In genomic region chr3:127815641-127816605, GRCh38 we compare ENCODE assay signal across 2 cellular contexts.
TF ChIP-seq lines count a peak whose summit lies in the region.

No MANE protein-coding gene starts in this region.

TF ChIP-seq in liver, 16 proteins besides CTCF, POLR2A, EP300 and RAD21 (continued from another document):
- no peak for TF ChIP-seq FOXA1 (IDR thresholded peaks at IDR 0.05)
- TF ChIP-seq REST (IDR thresholded peaks at IDR 0.05): no peak
- TF ChIP-seq GABPA (IDR thresholded peaks at IDR 0.05 in 1 of 2, conservative IDR thresholded peaks at IDR 0.05 in 1 of 2): no peak
- no peak for TF ChIP-seq JUND (IDR thresholded peaks at IDR 0.05)
- no peak for TF ChIP-seq RXRA (IDR thresholded peaks at IDR 0.05)
- TF ChIP-seq SP1 (IDR thresholded peaks at IDR 0.05): no peak
- no peak for TF ChIP-seq ZBTB33 (IDR thresholded peaks at IDR 0.05)

TF ChIP-seq in HepG2, 621 proteins besides CTCF, POLR2A, EP300 and RAD21 (continued from another document):
- TF ChIP-seq SNAPC5 (CRISPR knock-in tag; IDR thresholded peaks at IDR 0.05; ENCODE audit: borderline replicate concordance) (no peak), ADNP (CRISPR knock-in tag; IDR thresholded peaks at IDR 0.05) (no peak), NCOA2 (CRISPR knock-in tag; IDR thresholded peaks at IDR 0.05) (no peak), MIXL1 (CRISPR knock-in tag; IDR thresholded peaks at IDR 0.05) (no peak), EED (CRISPR knock-in tag; IDR thresholded peaks at IDR 0.05) (no peak), ZNF431 (CRISPR knock-in tag; IDR thresholded peaks at IDR 0.05; ENCODE audit: borderline replicate concordance, low read depth) (no peak), HCFC1 (IDR thresholded peaks at IDR 0.05; ENCODE audit: low read depth, low read length) (no peak), GTF3A (CRISPR knock-in tag; conservative IDR thresholded peaks at IDR 0.05) (no peak), PHF21A (CRISPR knock-in tag; IDR thresholded peaks at IDR 0.05) (no peak)
- TF ChIP-seq, protein P1, sequence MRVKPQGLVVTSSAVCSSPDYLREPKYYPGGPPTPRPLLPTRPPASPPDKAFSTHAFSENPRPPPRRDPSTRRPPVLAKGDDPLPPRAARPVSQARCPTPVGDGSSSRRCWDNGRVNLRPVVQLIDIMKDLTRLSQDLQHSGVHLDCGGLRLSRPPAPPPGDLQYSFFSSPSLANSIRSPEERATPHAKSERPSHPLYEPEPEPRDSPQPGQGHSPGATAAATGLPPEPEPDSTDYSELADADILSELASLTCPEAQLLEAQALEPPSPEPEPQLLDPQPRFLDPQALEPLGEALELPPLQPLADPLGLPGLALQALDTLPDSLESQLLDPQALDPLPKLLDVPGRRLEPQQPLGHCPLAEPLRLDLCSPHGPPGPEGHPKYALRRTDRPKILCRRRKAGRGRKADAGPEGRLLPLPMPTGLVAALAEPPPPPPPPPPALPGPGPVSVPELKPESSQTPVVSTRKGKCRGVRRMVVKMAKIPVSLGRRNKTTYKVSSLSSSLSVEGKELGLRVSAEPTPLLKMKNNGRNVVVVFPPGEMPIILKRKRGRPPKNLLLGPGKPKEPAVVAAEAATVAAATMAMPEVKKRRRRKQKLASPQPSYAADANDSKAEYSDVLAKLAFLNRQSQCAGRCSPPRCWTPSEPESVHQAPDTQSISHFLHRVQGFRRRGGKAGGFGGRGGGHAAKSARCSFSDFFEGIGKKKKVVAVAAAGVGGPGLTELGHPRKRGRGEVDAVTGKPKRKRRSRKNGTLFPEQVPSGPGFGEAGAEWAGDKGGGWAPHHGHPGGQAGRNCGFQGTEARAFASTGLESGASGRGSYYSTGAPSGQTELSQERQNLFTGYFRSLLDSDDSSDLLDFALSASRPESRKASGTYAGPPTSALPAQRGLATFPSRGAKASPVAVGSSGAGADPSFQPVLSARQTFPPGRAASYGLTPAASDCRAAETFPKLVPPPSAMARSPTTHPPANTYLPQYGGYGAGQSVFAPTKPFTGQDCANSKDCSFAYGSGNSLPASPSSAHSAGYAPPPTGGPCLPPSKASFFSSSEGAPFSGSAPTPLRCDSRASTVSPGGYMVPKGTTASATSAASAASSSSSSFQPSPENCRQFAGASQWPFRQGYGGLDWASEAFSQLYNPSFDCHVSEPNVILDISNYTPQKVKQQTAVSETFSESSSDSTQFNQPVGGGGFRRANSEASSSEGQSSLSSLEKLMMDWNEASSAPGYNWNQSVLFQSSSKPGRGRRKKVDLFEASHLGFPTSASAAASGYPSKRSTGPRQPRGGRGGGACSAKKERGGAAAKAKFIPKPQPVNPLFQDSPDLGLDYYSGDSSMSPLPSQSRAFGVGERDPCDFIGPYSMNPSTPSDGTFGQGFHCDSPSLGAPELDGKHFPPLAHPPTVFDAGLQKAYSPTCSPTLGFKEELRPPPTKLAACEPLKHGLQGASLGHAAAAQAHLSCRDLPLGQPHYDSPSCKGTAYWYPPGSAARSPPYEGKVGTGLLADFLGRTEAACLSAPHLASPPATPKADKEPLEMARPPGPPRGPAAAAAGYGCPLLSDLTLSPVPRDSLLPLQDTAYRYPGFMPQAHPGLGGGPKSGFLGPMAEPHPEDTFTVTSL (CRISPR knock-in tag; IDR thresholded peaks at IDR 0.05; ENCODE audit: borderline replicate concordance): no peak
- TF ChIP-seq, protein P2, sequence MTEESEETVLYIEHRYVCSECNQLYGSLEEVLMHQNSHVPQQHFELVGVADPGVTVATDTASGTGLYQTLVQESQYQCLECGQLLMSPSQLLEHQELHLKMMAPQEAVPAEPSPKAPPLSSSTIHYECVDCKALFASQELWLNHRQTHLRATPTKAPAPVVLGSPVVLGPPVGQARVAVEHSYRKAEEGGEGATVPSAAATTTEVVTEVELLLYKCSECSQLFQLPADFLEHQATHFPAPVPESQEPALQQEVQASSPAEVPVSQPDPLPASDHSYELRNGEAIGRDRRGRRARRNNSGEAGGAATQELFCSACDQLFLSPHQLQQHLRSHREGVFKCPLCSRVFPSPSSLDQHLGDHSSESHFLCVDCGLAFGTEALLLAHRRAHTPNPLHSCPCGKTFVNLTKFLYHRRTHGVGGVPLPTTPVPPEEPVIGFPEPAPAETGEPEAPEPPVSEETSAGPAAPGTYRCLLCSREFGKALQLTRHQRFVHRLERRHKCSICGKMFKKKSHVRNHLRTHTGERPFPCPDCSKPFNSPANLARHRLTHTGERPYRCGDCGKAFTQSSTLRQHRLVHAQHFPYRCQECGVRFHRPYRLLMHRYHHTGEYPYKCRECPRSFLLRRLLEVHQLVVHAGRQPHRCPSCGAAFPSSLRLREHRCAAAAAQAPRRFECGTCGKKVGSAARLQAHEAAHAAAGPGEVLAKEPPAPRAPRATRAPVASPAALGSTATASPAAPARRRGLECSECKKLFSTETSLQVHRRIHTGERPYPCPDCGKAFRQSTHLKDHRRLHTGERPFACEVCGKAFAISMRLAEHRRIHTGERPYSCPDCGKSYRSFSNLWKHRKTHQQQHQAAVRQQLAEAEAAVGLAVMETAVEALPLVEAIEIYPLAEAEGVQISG (CRISPR knock-in tag; IDR thresholded peaks at IDR 0.05): no peak
